In genomic region chr16:12646490-12647274, GRCh38 we compare ENCODE assay signal across 9 cellular contexts.
DNase-seq lines count a peak whose midpoint lies in the region; ATAC-seq and TF ChIP-seq lines count a peak whose summit lies in the region.
"Had no signal": no experiment of that assay in that cellular context is flagged by ENCODE, and none has a peak within 500 bp of the region (broad histone marks: within the 10 kb centered on the region; RNA-seq: fewer than 3 reads in every experiment).

No MANE protein-coding gene starts in this region.

- intact Hi-C loops in vagina (cut with DNase I): no loop called here

- TF ChIP-seq POLR2A in vagina (IDR thresholded peaks at IDR 0.05): no peak

- H3K36me3 ChIP-seq in BLaER1 (no peaks in the 10 kb centered on the region), KOPT-K1 (ENCODE audit: insufficient read depth, low read length) (no peaks in the 10 kb centered on the region), vagina (no peaks in the 10 kb centered on the region)

- TF ChIP-seq CTCF in vagina (IDR thresholded peaks at IDR 0.05): no peak

- H3K9me3 ChIP-seq in BLaER1 (no peaks in the 10 kb centered on the region), KOPT-K1 (ENCODE audit: insufficient read depth, low read length, poor library complexity, severe bottlenecking) (no peaks in the 10 kb centered on the region), vagina (no peaks in the 10 kb centered on the region)

- peak; percentile 57 to 60 for DNase-seq in activated T-cell treated with anti-CD3 and anti-CD28 coated beads, Interleukin-2, amount 50 U/mL, for 48 hours
- DNase-seq in mesenteric fat pad (ENCODE audit: low spot score) (peak; percentile 77), vagina (ENCODE audit: extremely low spot score in 2 of 2) (no peak), SKM-1 (lab: John Stamatoyannopoulos, UW; ENCODE audit: unreplicated experiment) (no peak)
- DNase-seq: NCI-H187 had no signal

- peak overlapping the region; percentile 7; the same call in 1 of the 2 replicates for H3K27ac ChIP-seq in BLaER1
- peak overlapping the region; percentile 87 for H3K27ac ChIP-seq in KOPT-K1 (ENCODE audit: low read depth, low read length, poor library complexity, severe bottlenecking)
- no peak overlapping the region for H3K27ac ChIP-seq in vagina

- no peak overlapping the region for H3K9ac ChIP-seq in BLaER1

- no peaks in the 10 kb centered on the region for H4K20me1 ChIP-seq in BLaER1

- ATAC-seq in HG02759 (IDR thresholded peaks at IDR 0.05; ENCODE audit: unreplicated experiment) (no peak), GM19455 (IDR thresholded peaks at IDR 0.05; ENCODE audit: unreplicated experiment) (no peak)

- peak overlapping the region; percentile 54 for H3K4me2 ChIP-seq in BLaER1

- H3K4me3 ChIP-seq in BLaER1: no peak overlapping the region
- no peak overlapping the region for H3K4me3 ChIP-seq in vagina

- no peaks in the 10 kb centered on the region for H3K27me3 ChIP-seq in BLaER1
- no peaks in the 10 kb centered on the region for H3K27me3 ChIP-seq in vagina

- H3K4me1 ChIP-seq in BLaER1: peaks cover 19% of the 10 kb centered on the region
- no peaks in the 10 kb centered on the region for H3K4me1 ChIP-seq in vagina

Comparison
In these comparisons a context has a peak if more than half of its experiments do, and no peak if none do; other contexts are left out.
1. DNase-seq: peak in activated T-cell treated with anti-CD3 and anti-CD28 coated beads, Interleukin-2, amount 50 U/mL, for 48 hours (2 of 2) and mesenteric fat pad (single experiment); none in vagina (0 of 2) and SKM-1 (single experiment).